In the genomic region with DNA sequence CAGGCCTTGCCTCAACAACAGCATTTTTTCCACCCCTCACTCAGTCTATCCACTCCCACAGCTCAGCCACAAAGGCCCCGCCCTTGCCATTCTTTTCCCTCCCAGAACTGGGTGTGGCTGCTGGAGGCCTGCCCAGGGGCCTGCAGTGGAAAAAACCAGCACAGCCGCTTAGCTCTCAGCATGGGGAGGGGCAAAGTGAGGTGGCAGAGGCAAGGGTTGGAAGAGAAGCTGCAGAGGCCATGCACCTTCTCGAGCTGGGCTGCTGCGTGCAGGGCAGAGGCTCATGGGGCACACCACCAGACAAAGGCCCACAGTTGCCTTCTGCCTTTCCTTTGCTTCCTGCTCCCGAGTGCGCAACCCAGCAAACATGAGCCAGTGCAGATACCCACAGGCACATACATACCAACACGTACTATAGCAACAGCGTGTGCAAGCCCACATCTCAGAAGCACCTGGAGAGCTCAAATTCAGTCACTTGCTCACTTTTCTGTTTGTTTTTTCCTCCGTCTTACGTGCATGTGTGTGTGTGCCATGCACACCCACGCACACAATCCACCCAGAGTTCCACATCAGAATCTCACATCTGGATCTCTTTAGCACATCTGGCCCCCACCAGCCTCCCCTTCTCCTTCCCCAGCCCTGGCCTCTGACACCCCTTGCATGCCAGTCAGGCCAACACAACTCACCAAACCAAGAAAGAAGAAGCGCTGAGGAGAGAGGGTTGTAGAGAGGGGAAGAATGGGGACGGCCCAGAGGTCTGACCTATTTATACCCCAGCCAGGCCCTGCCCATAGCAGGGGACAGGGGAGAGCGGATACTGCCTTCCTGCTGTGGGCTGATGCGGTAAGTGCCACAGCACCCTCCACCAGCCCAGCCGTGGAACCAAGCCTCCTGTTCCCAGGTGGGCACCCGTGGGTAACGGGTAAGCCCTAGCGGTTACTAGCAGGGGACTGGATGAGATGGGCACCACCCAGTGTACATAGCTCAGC, we compare ENCODE assay signal across 1 cellular context.
TF ChIP-seq lines count a peak whose summit lies in the region.

Gene S100A4, minus strand, starts transcription at position 740 of the 989 bp plus-strand sequence. CDS start 1,012 bp downstream, outside the sequence.

TF ChIP-seq in SK-N-SH treated with all-trans-retinoic acid at 6 μM for 48 hours, 23 proteins besides CTCF, POLR2A, EP300 and RAD21 (continued from another document):
- TF ChIP-seq ISL1 (CRISPR knock-in tag; IDR thresholded peaks at IDR 0.05) (no peak), RARB (CRISPR knock-in tag; IDR thresholded peaks at IDR 0.05) (no peak), CSDC2 (CRISPR knock-in tag; IDR thresholded peaks at IDR 0.05) (no peak)
- TF ChIP-seq, protein P1, sequence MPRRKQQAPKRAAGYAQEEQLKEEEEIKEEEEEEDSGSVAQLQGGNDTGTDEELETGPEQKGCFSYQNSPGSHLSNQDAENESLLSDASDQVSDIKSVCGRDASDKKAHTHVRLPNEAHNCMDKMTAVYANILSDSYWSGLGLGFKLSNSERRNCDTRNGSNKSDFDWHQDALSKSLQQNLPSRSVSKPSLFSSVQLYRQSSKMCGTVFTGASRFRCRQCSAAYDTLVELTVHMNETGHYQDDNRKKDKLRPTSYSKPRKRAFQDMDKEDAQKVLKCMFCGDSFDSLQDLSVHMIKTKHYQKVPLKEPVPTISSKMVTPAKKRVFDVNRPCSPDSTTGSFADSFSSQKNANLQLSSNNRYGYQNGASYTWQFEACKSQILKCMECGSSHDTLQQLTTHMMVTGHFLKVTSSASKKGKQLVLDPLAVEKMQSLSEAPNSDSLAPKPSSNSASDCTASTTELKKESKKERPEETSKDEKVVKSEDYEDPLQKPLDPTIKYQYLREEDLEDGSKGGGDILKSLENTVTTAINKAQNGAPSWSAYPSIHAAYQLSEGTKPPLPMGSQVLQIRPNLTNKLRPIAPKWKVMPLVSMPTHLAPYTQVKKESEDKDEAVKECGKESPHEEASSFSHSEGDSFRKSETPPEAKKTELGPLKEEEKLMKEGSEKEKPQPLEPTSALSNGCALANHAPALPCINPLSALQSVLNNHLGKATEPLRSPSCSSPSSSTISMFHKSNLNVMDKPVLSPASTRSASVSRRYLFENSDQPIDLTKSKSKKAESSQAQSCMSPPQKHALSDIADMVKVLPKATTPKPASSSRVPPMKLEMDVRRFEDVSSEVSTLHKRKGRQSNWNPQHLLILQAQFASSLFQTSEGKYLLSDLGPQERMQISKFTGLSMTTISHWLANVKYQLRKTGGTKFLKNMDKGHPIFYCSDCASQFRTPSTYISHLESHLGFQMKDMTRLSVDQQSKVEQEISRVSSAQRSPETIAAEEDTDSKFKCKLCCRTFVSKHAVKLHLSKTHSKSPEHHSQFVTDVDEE (CRISPR knock-in tag; IDR thresholded peaks at IDR 0.05) = no peak
